ENCODE assay signal across 1 cellular context in genomic region chr2:173926875-173927274, GRCh38.
TF ChIP-seq lines count a peak whose summit lies in the region.

No MANE protein-coding gene starts in this region.

TF ChIP-seq in K562, 482 proteins besides CTCF, POLR2A, EP300 and RAD21:
- TF ChIP-seq E2F4 (CRISPR knock-in tag; IDR thresholded peaks at IDR 0.05; ENCODE audit: low read depth) (no peak), TFE3 (CRISPR knock-in tag; IDR thresholded peaks at IDR 0.05) (peak; percentile 77), SUPT5H (IDR thresholded peaks at IDR 0.05) (peak; percentile 33; the same call in 1 of the 2 replicates), HSF4 (CRISPR knock-in tag; IDR thresholded peaks at IDR 0.05; ENCODE audit: borderline replicate concordance) (no peak), EHMT2 (IDR thresholded peaks at IDR 0.05) (no peak), HBP1 (CRISPR knock-in tag; IDR thresholded peaks at IDR 0.05) (no peak), MBD2 (IDR thresholded peaks at IDR 0.05; ENCODE audit: borderline replicate concordance, low read depth) (no peak), ZNF395 (CRISPR knock-in tag; IDR thresholded peaks at IDR 0.05) (no peak)
